In genomic region chr7:137731436-137731835, GRCh38 we compare ENCODE assay signal across 16 cellular contexts.
"Had no signal": no experiment of that assay in that cellular context is flagged by ENCODE, and none has a peak within 500 bp of the region (broad histone marks: within the 10 kb centered on the region; RNA-seq: fewer than 3 reads in every experiment).

No MANE protein-coding gene starts in this region.

- DNase-seq: activated CD4-positive, alpha-beta T cell treated with anti-CD3 and anti-CD28 coated beads, Interleukin-2, amount 10 ng/mL, durations not matched to agents 24 days and 14 days; activated CD8-positive, alpha-beta memory T cell treated with anti-CD3 and anti-CD28 coated beads for 24 hours; activated T-cell treated with anti-CD3 and anti-CD28 coated beads for 4 hours; amniotic stem cell; endodermal cell; erythroblast; kidney glomerular epithelial cell; mesendoderm; occipital lobe; psoas muscle; right lobe of liver; stimulated activated CD4-positive, alpha-beta T cell treated with anti-CD3 and anti-CD28 coated beads, Interleukin-12 subunit alpha, Interleukin-12 subunit beta, amount 100 ng/mL, for 4 hours; stimulated activated naive CD4-positive, alpha-beta T cell; substantia nigra; T-cell; T1000 had no signal

- ATAC-seq: psoas muscle, right lobe of liver, T-cell had no signal
